Comparison of ENCODE assay signal across 10 cellular contexts in genomic region chr10:80200259-80200658, GRCh38. TPM values are rescaled to one million over a fixed set of nuclear protein-coding genes. Genes with fewer than 3 reads are reported as not detected.
DNase-seq lines count a peak whose midpoint lies in the region; ATAC-seq and TF ChIP-seq lines count a peak whose summit lies in the region.
"Had no signal": no experiment of that assay in that cellular context is flagged by ENCODE, and none has a peak within 500 bp of the region (broad histone marks: within the 10 kb centered on the region; RNA-seq: fewer than 3 reads in every experiment).

No MANE protein-coding gene starts in this region.

- POLR2A ChIA-PET in SK-N-SH (lab: Yijun Ruan, JAX): no interaction called here

- WGBS in esophagus squamous epithelium, 2 donors: 82 to 83% methylated on average over 1 of the region's 1 CpG
- WGBS in SK-N-SH (ENCODE audit: low lambda C conversion rate): 94% methylated on average over 1 of the region's 1 CpG

- no peaks in the 10 kb centered on the region for H3F3A ChIP-seq in SK-N-SH (replicated peaks; ENCODE audit: insufficient read depth)

- TF ChIP-seq RAD21 in SK-N-SH (IDR thresholded peaks at IDR 0.05; ENCODE audit: low read length): no peak

- ATAC-seq in gastrocnemius medialis (no peak), HG02610 (IDR thresholded peaks at IDR 0.05; ENCODE audit: unreplicated experiment) (no peak)

- TF ChIP-seq CTCF in OCI-LY3 (IDR thresholded peaks at IDR 0.05; ENCODE audit: low read depth, low read length) (no peak), esophagus squamous epithelium (IDR thresholded peaks at IDR 0.05) (no peak), gastrocnemius medialis (IDR thresholded peaks at IDR 0.05 in 4 of 5, conservative IDR thresholded peaks at IDR 0.05 in 1 of 5) (no peak), SK-N-SH (IDR thresholded peaks at IDR 0.05) (no peak)

- CTCF ChIA-PET in SK-N-SH (lab: Yijun Ruan, JAX): interaction anchor here (1.0 kb wide), 1 partner anchor 57 kb away, joined by 5 read pairs; no protein-coding TSS in a partner anchor

- H2AFZ ChIP-seq in OCI-LY3 (ENCODE audit: low read depth, low read length): no peak overlapping the region
- no peak overlapping the region for H2AFZ ChIP-seq in SK-N-SH (ENCODE audit: low read depth)
- H2AFZ ChIP-seq: neural progenitor cell had no signal

- no peak overlapping the region for H3K9ac ChIP-seq in BLaER1
- no peak overlapping the region for H3K9ac ChIP-seq in OCI-LY3 (ENCODE audit: low read length)
- no peak overlapping the region for H3K9ac ChIP-seq in SK-N-SH
- H3K9ac ChIP-seq: neural progenitor cell had no signal

- TF ChIP-seq POLR2A in esophagus squamous epithelium (IDR thresholded peaks at IDR 0.05): no peak
- no peak for TF ChIP-seq POLR2A in gastrocnemius medialis (IDR thresholded peaks at IDR 0.05)

- H4K20me1 ChIP-seq in BLaER1 (peaks cover 95% of the 10 kb centered on the region), OCI-LY3 (ENCODE audit: insufficient read depth, low read length) (peaks cover 59% of the 10 kb centered on the region), SK-N-SH (ENCODE audit: insufficient read depth) (peaks cover 65% of the 10 kb centered on the region)

- no peaks in the 10 kb centered on the region for H3K9me2 ChIP-seq in SK-N-SH

- no peaks in the 10 kb centered on the region for H3K9me3 ChIP-seq in BLaER1
- no peaks in the 10 kb centered on the region for H3K9me3 ChIP-seq in OCI-LY3 (ENCODE audit: insufficient read depth, low read length)
- H3K9me3 ChIP-seq in esophagus squamous epithelium: no peaks in the 10 kb centered on the region
- H3K9me3 ChIP-seq in gastrocnemius medialis: no peaks in the 10 kb centered on the region
- H3K9me3 ChIP-seq in SK-N-SH: no peaks in the 10 kb centered on the region

- H3K27ac ChIP-seq in BLaER1: no peak overlapping the region
- H3K27ac ChIP-seq in OCI-LY3 (ENCODE audit: low read length): no peak overlapping the region
- peak overlapping the region; percentile 33 to 100 (median 88) for H3K27ac ChIP-seq in esophagus squamous epithelium
- peak overlapping the region; percentile 95 to 100 (median 98) for H3K27ac ChIP-seq in gastrocnemius medialis
- no peak overlapping the region for H3K27ac ChIP-seq in SK-N-SH (ENCODE audit: low read depth in 2 of 2, low read length in 1 of 2)
- H3K27ac ChIP-seq: neural progenitor cell had no signal

- TF ChIP-seq EP300 in SK-N-SH (IDR thresholded peaks at IDR 0.05; ENCODE audit: borderline replicate concordance in 1 of 2, low read depth in 1 of 2, low read length in 1 of 2): no peak

- peaks cover 14% of the 10 kb centered on the region for H3K36me3 ChIP-seq in BLaER1
- H3K36me3 ChIP-seq in OCI-LY3 (replicated peaks; ENCODE audit: low read depth, low read length): peaks cover 4% of the 10 kb centered on the region
- peaks cover 0 to 14% (median under 1%) of the 10 kb centered on the region in 3 donors for H3K36me3 ChIP-seq in esophagus squamous epithelium
- no peaks in the 10 kb centered on the region for H3K36me3 ChIP-seq in gastrocnemius medialis
- no peaks in the 10 kb centered on the region for H3K36me3 ChIP-seq in SK-N-SH (replicated peaks in 1 of 2; ENCODE audit: control insufficient read depth in 1 of 2, insufficient read depth in 2 of 2, low read length in 1 of 2)
- H3K36me3 ChIP-seq: neural progenitor cell had no signal

- no peaks in the 10 kb centered on the region for H3K27me3 ChIP-seq in BLaER1
- no peaks in the 10 kb centered on the region for H3K27me3 ChIP-seq in OCI-LY3 (ENCODE audit: low read depth, low read length)
- H3K27me3 ChIP-seq in esophagus squamous epithelium: no peaks in the 10 kb centered on the region
- H3K27me3 ChIP-seq in gastrocnemius medialis: no peaks in the 10 kb centered on the region
- H3K27me3 ChIP-seq in SK-N-SH (ENCODE audit: insufficient read depth): no peaks in the 10 kb centered on the region

- in situ Hi-C loops in gastrocnemius medialis (cut with MboI; ENCODE audit: low sequenced_read_pairs in 4 of 4): loop anchor here in 3 of 4 donors (5.0 to 25.0 kb wide), 4 partner anchors 38 to 138 kb away; no protein-coding TSS in a partner anchor

- intact Hi-C loops in esophagus squamous epithelium (cut with DNase I): no loop called here
- intact Hi-C loops in gastrocnemius medialis (cut with DNase I; ENCODE audit: low total_unique reads): no loop called here

- H3K4me2 ChIP-seq in BLaER1: peak overlapping the region; percentile 45
- H3K4me2 ChIP-seq in OCI-LY3 (ENCODE audit: low read length): peak overlapping the region; percentile 86
- H3K4me2 ChIP-seq in SK-N-SH: no peak overlapping the region
- H3K4me2 ChIP-seq: neural progenitor cell had no signal

- no peak for DNase-seq in esophagus squamous epithelium (lab: John Stamatoyannopoulos, UW)
- DNase-seq in gastrocnemius medialis: no peak
- DNase-seq in occipital lobe (lab: John Stamatoyannopoulos, UW): no peak
- DNase-seq in NOMO-1 treated with DMSO at 0.1 percent for 48 hours (lab: John Stamatoyannopoulos, UW; ENCODE audit: unreplicated experiment): no peak
- DNase-seq in SK-N-SH: no peak
- DNase-seq: T1000 had no signal

- H3K4me1 ChIP-seq in BLaER1 (peaks cover 90% of the 10 kb centered on the region), OCI-LY3 (ENCODE audit: low read length) (peaks cover 81% of the 10 kb centered on the region), esophagus squamous epithelium (peaks cover 61 to 96% (median 75%) of the 10 kb centered on the region in 3 donors), gastrocnemius medialis (peaks cover 93 to 94% of the 10 kb centered on the region in 2 donors), SK-N-SH (ENCODE audit: control insufficient read depth in 1 of 2, insufficient read depth in 2 of 2, low read depth in 1 of 2, low read length in 1 of 2) (peaks cover 7 to 32% of the 10 kb centered on the region in 2 experiments; a peak in 2 of 4 replicates)

- peaks cover 98% of the 10 kb centered on the region for H3K79me2 ChIP-seq in OCI-LY3 (ENCODE audit: low read length)
- peaks cover 84% of the 10 kb centered on the region for H3K79me2 ChIP-seq in SK-N-SH (ENCODE audit: insufficient read depth)

- H3K4me3 ChIP-seq in BLaER1 (no peak overlapping the region), OCI-LY3 (ENCODE audit: low read length) (no peak overlapping the region), esophagus squamous epithelium (peak overlapping the region in 2 of 4 donors; percentile 3 to 43), gastrocnemius medialis (peak overlapping the region; percentile 44 to 50 (median 49)), SK-N-SH (ENCODE audit: low read depth in 2 of 2, low read length in 1 of 2) (no peak overlapping the region)
- H3K4me3 ChIP-seq: neural progenitor cell had no signal

TF ChIP-seq in SK-N-SH, 30 proteins besides CTCF, POLR2A, EP300 and RAD21:
- no peak for TF ChIP-seq NFIC (IDR thresholded peaks at IDR 0.05; ENCODE audit: borderline replicate concordance)

RNA-seq across cellular contexts. Expression of gene ANXA11, which starts 5.1 kb away (rescaled TPM):
- total RNA-seq in esophagus squamous epithelium (100 to 1,000 TPM; 131 to 243 (median 163) TPM), gastrocnemius medialis (100 to 1,000 TPM; 142 to 202 (median 173) TPM), occipital lobe (2.3 TPM)
- polyA plus RNA-seq in SK-N-SH (2012; rRNA removed): 50.9 and 53.6 TPM in 2 replicates
- 42.2 and 48.2 TPM in 2 replicates for polyA plus RNA-seq in SK-N-SH (2012; cell fraction: cytosol; rRNA removed)
- 59.9 and 66.6 TPM in 2 replicates for polyA plus RNA-seq in SK-N-SH (2012; cell fraction: nucleus; rRNA removed)

Comparison
In these comparisons a context has a peak if more than half of its experiments do, and no peak if none do; other contexts are left out.
1. H3K27ac ChIP-seq: peak in esophagus squamous epithelium (4 of 4) and gastrocnemius medialis (4 of 4); none in BLaER1 (single experiment), OCI-LY3 (single experiment) and SK-N-SH (0 of 2).
2. H3K4me3 ChIP-seq: peak in gastrocnemius medialis (4 of 4); none in BLaER1 (single experiment), OCI-LY3 (single experiment) and SK-N-SH (0 of 2).
3. RNA of gene ANXA11, which starts 5.1 kb away (total RNA-seq): 142 to 202 TPM in gastrocnemius medialis and 131 to 243 TPM in esophagus squamous epithelium; 2.3 TPM in occipital lobe (single experiment); every median in the first group is over 10 times any median in the second.